Comparison of ENCODE assay signal across 1 cellular context in genomic region chr1:162753001-162753658, GRCh38.
TF ChIP-seq lines count a peak whose summit lies in the region.

No MANE protein-coding gene starts in this region.

TF ChIP-seq in H1, 55 proteins besides CTCF, POLR2A, EP300 and RAD21:
- no peak for TF ChIP-seq CHD7 (IDR thresholded peaks at IDR 0.05; ENCODE audit: insufficient replicate concordance, low read length)
- TF ChIP-seq POLR2AphosphoS5 (IDR thresholded peaks at IDR 0.05; ENCODE audit: low read depth, low read length) = no peak
- TF ChIP-seq EZH2 (IDR thresholded peaks at IDR 0.05; ENCODE audit: low read depth, low read length, severe bottlenecking) = no peak
- TF ChIP-seq JUN (IDR thresholded peaks at IDR 0.05; ENCODE audit: low read depth, low read length) = no peak
- TF ChIP-seq RFX5 (IDR thresholded peaks at IDR 0.05; ENCODE audit: borderline replicate concordance, low read depth, low read length) = no peak
- TF ChIP-seq SIRT6 (IDR thresholded peaks at IDR 0.05; ENCODE audit: low read length) = no peak
- no peak for TF ChIP-seq TCF12 (IDR thresholded peaks at IDR 0.05; ENCODE audit: low read depth, low read length)
